17 cellular contexts compared by ENCODE assay signal in genomic region chr5:68353624-68354023, GRCh38.
"Had no signal": no experiment of that assay in that cellular context is flagged by ENCODE, and none has a peak within 500 bp of the region (broad histone marks: within the 10 kb centered on the region; RNA-seq: fewer than 3 reads in every experiment).

No MANE protein-coding gene starts in this region.

- H3K9me3 ChIP-seq: gastroesophageal sphincter, sigmoid colon, suprapubic skin had no signal

- H3K9me3 Mint-ChIP-seq: activated naive CD8-positive, alpha-beta T cell treated with anti-CD3 and anti-CD28 coated beads, Interleukin-2, amount 10 ng/mL, durations not matched to agents 7 days and 5 days; naive thymus-derived CD8-positive, alpha-beta T cell; T-helper 2 cell treated with Interferon-gamma antibody and Interleukin-4, amounts not matched to agents 5 μg/mL and 100 μg/mL, for 36 hours; type B pancreatic cell had no signal

- H3K36me3 ChIP-seq: cardiac muscle cell, gastroesophageal sphincter, sigmoid colon, suprapubic skin had no signal

- H3K27me3 ChIP-seq: cardiac muscle cell, gastroesophageal sphincter, sigmoid colon, suprapubic skin had no signal

- H3K27ac Mint-ChIP-seq: activated naive CD8-positive, alpha-beta T cell treated with anti-CD3 and anti-CD28 coated beads, Interleukin-2, amount 10 ng/mL, durations not matched to agents 7 days and 5 days; naive thymus-derived CD8-positive, alpha-beta T cell; T-helper 2 cell treated with Interferon-gamma antibody and Interleukin-4, amounts not matched to agents 5 μg/mL and 100 μg/mL, for 36 hours; type B pancreatic cell had no signal

- H3K27ac ChIP-seq: cardiac muscle cell, gastroesophageal sphincter, sigmoid colon, suprapubic skin had no signal

- H3K36me3 Mint-ChIP-seq: activated naive CD8-positive, alpha-beta T cell treated with anti-CD3 and anti-CD28 coated beads, Interleukin-2, amount 10 ng/mL, durations not matched to agents 7 days and 5 days; naive thymus-derived CD8-positive, alpha-beta T cell; type B pancreatic cell had no signal

- FAIRE-seq: colon had no signal

- H3K4me3 ChIP-seq: cardiac muscle cell, gastroesophageal sphincter, lung, sigmoid colon, suprapubic skin had no signal

- DNase-seq: activated CD4-positive, alpha-beta T cell treated with anti-CD3 and anti-CD28 coated beads, Interleukin-2, amount 50 U/mL, for 48 hours; activated CD4-positive, CD25-positive, alpha-beta regulatory T cell treated with anti-CD3 and anti-CD28 coated beads, Interleukin-2, amount 50 U/mL, for 72 hours; activated CD8-positive, alpha-beta memory T cell treated with anti-CD3 and anti-CD28 coated beads, Interleukin-2, amount 50 U/mL, for 4 hours; activated naive CD8-positive, alpha-beta T cell treated with anti-CD3 and anti-CD28 coated beads, Interleukin-2, amount 10 ng/mL, durations not matched to agents 7 days and 5 days; aorta; naive thymus-derived CD8-positive, alpha-beta T cell; sigmoid colon; stimulated activated CD4-positive, alpha-beta T cell treated with anti-CD3 and anti-CD28 coated beads, Interleukin-2, amount 100 ng/mL, for 48 hours; stimulated activated naive CD4-positive, alpha-beta T cell treated with Interleukin-2 at 50 U/mL for 16 hours; SW 1271 had no signal

- H3K4me1 Mint-ChIP-seq: naive thymus-derived CD8-positive, alpha-beta T cell had no signal

- ATAC-seq: gastroesophageal sphincter; naive thymus-derived CD8-positive, alpha-beta T cell had no signal

- H3K4me3 Mint-ChIP-seq: activated naive CD8-positive, alpha-beta T cell treated with anti-CD3 and anti-CD28 coated beads, Interleukin-2, amount 10 ng/mL, durations not matched to agents 7 days and 5 days; naive thymus-derived CD8-positive, alpha-beta T cell; T-helper 2 cell treated with Interferon-gamma antibody and Interleukin-4, amounts not matched to agents 5 μg/mL and 100 μg/mL, for 36 hours; type B pancreatic cell had no signal

- H3K27me3 Mint-ChIP-seq: activated naive CD8-positive, alpha-beta T cell treated with anti-CD3 and anti-CD28 coated beads, Interleukin-2, amount 10 ng/mL, durations not matched to agents 7 days and 5 days; naive thymus-derived CD8-positive, alpha-beta T cell; type B pancreatic cell had no signal

- H3K4me1 ChIP-seq: gastroesophageal sphincter, sigmoid colon, suprapubic skin had no signal
